Comparison of ENCODE assay signal across 23 cellular contexts in genomic region chr3:101879623-101880284, GRCh38. TPM values are rescaled to one million over a fixed set of nuclear protein-coding genes. Genes with fewer than 3 reads are reported as not detected.
A peak's percentile ranks its signal among the peaks of the same experiment; 100 is the strongest.
DNase-seq lines count a peak whose midpoint lies in the region; ATAC-seq, FAIRE-seq and TF ChIP-seq lines count a peak whose summit lies in the region.
"Had no signal": no experiment of that assay in that cellular context is flagged by ENCODE, and none has a peak within 500 bp of the region (broad histone marks: within the 10 kb centered on the region; RNA-seq: fewer than 3 reads in every experiment).

No MANE protein-coding gene starts in this region.

- H3K9me3 ChIP-seq in BLaER1 (no peaks in the 10 kb centered on the region), IMR-90 (ENCODE audit: control insufficient read depth, insufficient read depth, low read length) (no peaks in the 10 kb centered on the region), PC-3 (ENCODE audit: low read length) (no peaks in the 10 kb centered on the region), HepG2 (ENCODE audit: low read length) (no peaks in the 10 kb centered on the region)
- H3K9me3 ChIP-seq: SJSA1 had no signal

- peak overlapping the region; percentile 27; the same call in 1 of the 2 replicates for H3K4me2 ChIP-seq in BLaER1
- no peak overlapping the region for H3K4me2 ChIP-seq in IMR-90 (ENCODE audit: low read depth, low read length)
- no peak overlapping the region for H3K4me2 ChIP-seq in PC-3 (ENCODE audit: low read length)
- no peak overlapping the region for H3K4me2 ChIP-seq in HepG2 (ENCODE audit: low read depth, low read length)

- no peak overlapping the region for H4K91ac ChIP-seq in IMR-90 (ENCODE audit: insufficient read depth, low read depth, low read length)

- H4K5ac ChIP-seq in IMR-90 (ENCODE audit: low read depth, low read length), result no peak overlapping the region

- H3K9me1 ChIP-seq in IMR-90 (ENCODE audit: insufficient read depth, low read length), result no peaks in the 10 kb centered on the region

- no peak overlapping the region for H3K4ac ChIP-seq in IMR-90 (ENCODE audit: low read depth, low read length)

- no peak overlapping the region for H3K9ac ChIP-seq in BLaER1
- H3K9ac ChIP-seq in IMR-90 (ENCODE audit: low read depth, low read length), result no peak overlapping the region
- H3K9ac ChIP-seq in PC-3 (ENCODE audit: low read length), result no peak overlapping the region
- no peak overlapping the region for H3K9ac ChIP-seq in HepG2 (ENCODE audit: insufficient read depth, low read depth, low read length)

- CTCF ChIA-PET in IMR-90 (lab: Yijun Ruan, JAX), result no interaction called here
- CTCF ChIA-PET in PC-3 (lab: Charles Lee), result no interaction called here
- CTCF ChIA-PET in HepG2 (lab: Yijun Ruan, JAX; ENCODE audit: low intra/inter-chr PET ratio, low total read pairs), result no interaction called here
- CTCF ChIA-PET in activated CD4-positive, alpha-beta T cell treated with anti-CD3 and anti-CD28 coated beads, Interleukin-2, amount 10 ng/mL, durations not matched to agents 7 days and 5 days (lab: Charles Lee), result interaction anchor here (0.7 kb wide), 1 partner anchor 142 kb away, joined by 3 read pairs; no protein-coding TSS in a partner anchor

- H3K27me3 ChIP-seq in BLaER1, result no peaks in the 10 kb centered on the region; the same call in 1 of the 2 replicates
- no peaks in the 10 kb centered on the region for H3K27me3 ChIP-seq in IMR-90 (ENCODE audit: control insufficient read depth, insufficient read depth, low read length)
- no peaks in the 10 kb centered on the region for H3K27me3 ChIP-seq in PC-3 (ENCODE audit: low read length)
- H3K27me3 ChIP-seq in HepG2 (ENCODE audit: control insufficient read depth in 1 of 2, insufficient read depth in 2 of 2, low read length in 2 of 2), result no peaks in the 10 kb centered on the region
- H3K27me3 ChIP-seq: SJSA1 had no signal

- no peaks in the 10 kb centered on the region for H3K27me3 Mint-ChIP-seq in activated CD4-positive, alpha-beta T cell treated with anti-CD3 and anti-CD28 coated beads, Interleukin-2, amount 10 ng/mL, durations not matched to agents 7 days and 5 days
- H3K27me3 Mint-ChIP-seq: activated naive CD8-positive, alpha-beta T cell treated with anti-CD3 and anti-CD28 coated beads, Interleukin-2, amount 10 ng/mL, durations not matched to agents 7 days and 5 days; CD4-positive, alpha-beta T cell; central memory CD8-positive, alpha-beta T cell; type B pancreatic cell had no signal

- WGBS in IMR-90 (ENCODE audit: extremely low coverage in 2 of 2, insufficient read length in 1 of 2), 2 experiments, result no CpG with 5 or more reads among the region's 5 CpGs
- WGBS in HepG2 (ENCODE audit: low lambda C conversion rate), result 27% methylated on average over 5 of the region's 5 CpGs

- no peaks in the 10 kb centered on the region for H3K9me2 ChIP-seq in PC-3 (replicated peaks; ENCODE audit: low read length)

- intact Hi-C loops in IMR-90 (cut with micrococcal nuclease), result no loop called here
- intact Hi-C loops in PC-3 (cut with micrococcal nuclease), result loop anchor here (2.0 kb wide), 1 partner anchor 45 kb away; no protein-coding TSS in a partner anchor
- intact Hi-C loops in HepG2 (cut with micrococcal nuclease; ENCODE audit: unreplicated experiment), result no loop called here

- in situ Hi-C loops in IMR-90 (cut with MboI; ENCODE audit: low sequenced_read_pairs), result no loop called here
- in situ Hi-C loops in HepG2 (cut with HindIII; ENCODE audit: extremely low pct_ligation_motif_present, low pct_unique_long_range_greater_than_20kb), result no loop called here

- H3K23ac ChIP-seq in IMR-90 (ENCODE audit: low read depth, low read length), result no peak overlapping the region

- no peak overlapping the region for H3K27ac Mint-ChIP-seq in activated CD4-positive, alpha-beta T cell treated with anti-CD3 and anti-CD28 coated beads, Interleukin-2, amount 10 ng/mL, durations not matched to agents 7 days and 5 days
- H3K27ac Mint-ChIP-seq: activated naive CD8-positive, alpha-beta T cell treated with anti-CD3 and anti-CD28 coated beads, Interleukin-2, amount 10 ng/mL, durations not matched to agents 7 days and 5 days; CD4-positive, alpha-beta T cell; dendritic cell treated with granulocyte-macrophage colony-stimulating factor and Interleukin-4, amounts not matched to agents 40 ng/mL and 50 ng/mL, for 4 days; type B pancreatic cell had no signal

- H2AK9ac ChIP-seq in IMR-90 (replicated peaks; ENCODE audit: low read depth, low read length, poor library complexity), result no peak overlapping the region

- H3K79me2 ChIP-seq in PC-3 (ENCODE audit: low read length), result no peaks in the 10 kb centered on the region
- no peaks in the 10 kb centered on the region for H3K79me2 ChIP-seq in HepG2 (ENCODE audit: insufficient read depth, low read length)

- H3K4me3 Mint-ChIP-seq in activated CD4-positive, alpha-beta T cell treated with anti-CD3 and anti-CD28 coated beads, Interleukin-2, amount 10 ng/mL, durations not matched to agents 7 days and 5 days, result no peak overlapping the region
- H3K4me3 Mint-ChIP-seq: activated naive CD8-positive, alpha-beta T cell treated with anti-CD3 and anti-CD28 coated beads, Interleukin-2, amount 10 ng/mL, durations not matched to agents 7 days and 5 days; CD4-positive, alpha-beta T cell; central memory CD8-positive, alpha-beta T cell; dendritic cell treated with granulocyte-macrophage colony-stimulating factor and Interleukin-4, amounts not matched to agents 40 ng/mL and 50 ng/mL, for 4 days; neural crest cell; type B pancreatic cell had no signal

- H3K14ac ChIP-seq in IMR-90 (replicated peaks; ENCODE audit: low read depth, low read length), result no peak overlapping the region

- H2AK5ac ChIP-seq in IMR-90 (ENCODE audit: low read depth, low read length), result no peak overlapping the region

- H2BK20ac ChIP-seq in IMR-90 (ENCODE audit: low read depth, low read length), result no peak overlapping the region

- DNase-seq in IMR-90, result no peak
- DNase-seq in PC-3, result no peak
- no peak for DNase-seq in HepG2 (ENCODE audit: low spot score)
- DNase-seq in activated CD4-positive, alpha-beta T cell treated with anti-CD3 and anti-CD28 coated beads, Interleukin-2, amount 10 ng/mL, durations not matched to agents 7 days and 5 days, result no peak
- no peak for DNase-seq in erythroblast (lab: John Stamatoyannopoulos, UW)
- DNase-seq: activated CD4-positive, alpha-beta T cell treated with anti-CD3 and anti-CD28 coated beads for 4 hours; activated CD8-positive, alpha-beta memory T cell treated with anti-CD3 and anti-CD28 coated beads for 24 hours; activated effector memory CD4-positive, alpha-beta T cell treated with anti-CD3 and anti-CD28 coated beads, Interleukin-2, amount 50 U/mL, for 16 hours; activated naive CD8-positive, alpha-beta T cell treated with anti-CD3 and anti-CD28 coated beads, Interleukin-2, amount 10 ng/mL, durations not matched to agents 7 days and 5 days; CD4-positive, alpha-beta T cell; left cardiac atrium; right cardiac atrium; stimulated activated CD4-positive, alpha-beta T cell treated with anti-CD3 and anti-CD28 coated beads, Interleukin-2, amount 100 ng/mL, for 48 hours; T-helper 1 cell had no signal

- no peak overlapping the region for H2BK120ac ChIP-seq in IMR-90 (ENCODE audit: low read depth, low read length)

- dilution Hi-C loops in IMR-90 (cut with HindIII; ENCODE audit: low sequenced_read_pairs, unreplicated experiment), result no loop called here

- H3K9me3 Mint-ChIP-seq in activated CD4-positive, alpha-beta T cell treated with anti-CD3 and anti-CD28 coated beads, Interleukin-2, amount 10 ng/mL, durations not matched to agents 7 days and 5 days, result peaks cover 2% of the 10 kb centered on the region
- H3K9me3 Mint-ChIP-seq: CD4-positive, alpha-beta T cell; central memory CD8-positive, alpha-beta T cell; dendritic cell treated with granulocyte-macrophage colony-stimulating factor and Interleukin-4, amounts not matched to agents 40 ng/mL and 50 ng/mL, for 4 days had no signal

- no peak overlapping the region for H2BK15ac ChIP-seq in IMR-90 (ENCODE audit: low read depth, low read length)

- H3K27ac ChIP-seq in BLaER1 (no peak overlapping the region), IMR-90 (ENCODE audit: insufficient read depth, low read length) (no peak overlapping the region), PC-3 (ENCODE audit: low read length) (peak overlapping the region; percentile 47; the same call in 1 of the 2 replicates), HepG2 (ENCODE audit: extremely low read length, insufficient read depth, low read length) (no peak overlapping the region)
- H3K27ac ChIP-seq: SJSA1 had no signal

- no peak for FAIRE-seq in HepG2 (lab: Jason Lieb, UNC)
- FAIRE-seq: D721Med, frontal cortex had no signal

- H3K56ac ChIP-seq in IMR-90 (ENCODE audit: extremely low read depth, insufficient read depth, low read length), result no peak overlapping the region

- POLR2A ChIA-PET in IMR-90 (lab: Charles Lee; ENCODE audit: unreplicated experiment), result no interaction called here
- POLR2A ChIA-PET in PC-3 (lab: Charles Lee; ENCODE audit: unreplicated experiment), result no interaction called here
- POLR2A ChIA-PET in HepG2 (lab: Yijun Ruan, JAX), result no interaction called here
- POLR2A ChIA-PET in activated CD4-positive, alpha-beta T cell treated with anti-CD3 and anti-CD28 coated beads, Interleukin-2, amount 10 ng/mL, durations not matched to agents 7 days and 5 days (lab: Charles Lee), result no interaction called here

- TF ChIP-seq POLR2A in IMR-90 (IDR thresholded peaks at IDR 0.05; ENCODE audit: low read depth, low read length) (no peak), HepG2 (IDR thresholded peaks at IDR 0.05; ENCODE audit: insufficient read depth in 1 of 2, low read depth in 2 of 2, low read length in 2 of 2) (no peak), erythroblast (IDR thresholded peaks at IDR 0.05; ENCODE audit: low read length) (no peak)

- H2AFZ ChIP-seq in IMR-90 (replicated peaks; ENCODE audit: low read length, poor library complexity) (no peak overlapping the region), PC-3 (ENCODE audit: low read length) (no peak overlapping the region), HepG2 (ENCODE audit: low read length) (no peak overlapping the region)

- no peak overlapping the region for H3K18ac ChIP-seq in IMR-90 (ENCODE audit: low read depth, low read length)

- H3K36me3 ChIP-seq in BLaER1 (no peaks in the 10 kb centered on the region), IMR-90 (ENCODE audit: control insufficient read depth, insufficient read depth, low read length) (no peaks in the 10 kb centered on the region), PC-3 (ENCODE audit: low read depth, low read length) (no peaks in the 10 kb centered on the region), HepG2 (replicated peaks in 1 of 2; ENCODE audit: control insufficient read depth in 1 of 2, insufficient read depth in 2 of 2, low read length in 2 of 2) (no peaks in the 10 kb centered on the region)
- H3K36me3 ChIP-seq: SJSA1 had no signal

- H4K8ac ChIP-seq in IMR-90 (ENCODE audit: low read depth in 2 of 2, low read length in 2 of 2), result no peak overlapping the region

- H3K36me3 Mint-ChIP-seq in activated CD4-positive, alpha-beta T cell treated with anti-CD3 and anti-CD28 coated beads, Interleukin-2, amount 10 ng/mL, durations not matched to agents 7 days and 5 days (ENCODE audit: low read depth), result no peaks in the 10 kb centered on the region
- H3K36me3 Mint-ChIP-seq: type B pancreatic cell had no signal

- TF ChIP-seq RAD21 in IMR-90 (IDR thresholded peaks at IDR 0.05; ENCODE audit: low read length) (no peak), HepG2 (CRISPR knock-in tag; IDR thresholded peaks at IDR 0.05) (no peak)

- TF ChIP-seq CTCF in IMR-90 (conservative IDR thresholded peaks at IDR 0.05; ENCODE audit: low read depth, low read length) (no peak), PC-3 (conservative IDR thresholded peaks at IDR 0.05; ENCODE audit: low read depth, low read length) (no peak), HepG2 (CRISPR knock-in tag; IDR thresholded peaks at IDR 0.05) (no peak)

- ATAC-seq in IMR-90 (ENCODE audit: low read depth), result no peak
- ATAC-seq in PC-3, result no peak
- ATAC-seq in HepG2, result no peak
- no peak for ATAC-seq in GM18858 (IDR thresholded peaks at IDR 0.05; ENCODE audit: unreplicated experiment)
- ATAC-seq: left cardiac atrium, right cardiac atrium had no signal

- no peaks in the 10 kb centered on the region for H3F3A ChIP-seq in PC-3 (ENCODE audit: low read length, unreplicated experiment)

- H3K4me1 ChIP-seq in BLaER1 (peaks cover 11% of the 10 kb centered on the region; the same call in 1 of the 2 replicates), IMR-90 (ENCODE audit: control insufficient read depth, insufficient read depth, low read length) (no peaks in the 10 kb centered on the region), PC-3 (ENCODE audit: insufficient read depth, low read length) (peaks cover 26% of the 10 kb centered on the region), HepG2 (ENCODE audit: insufficient read depth, low read length) (peaks cover 31% of the 10 kb centered on the region)
- H3K4me1 ChIP-seq: SJSA1 had no signal

- no peak for TF ChIP-seq EP300 in HepG2 (IDR thresholded peaks at IDR 0.05; ENCODE audit: low read depth in 2 of 2, low read length in 2 of 2)
- no peak for TF ChIP-seq EP300 in HepG2 (CRISPR knock-in tag; IDR thresholded peaks at IDR 0.05; ENCODE audit: borderline replicate concordance)

- BruUV-seq in IMR-90 (replicated peaks; lab: Mats Ljungman, UMichigan) (no TSS peak), PC-3 (replicated peaks; lab: Mats Ljungman, UMichigan) (no TSS peak), HepG2 (replicated peaks; lab: Mats Ljungman, UMichigan) (no TSS peak)

- no peaks in the 10 kb centered on the region for H3K4me1 Mint-ChIP-seq in activated CD4-positive, alpha-beta T cell treated with anti-CD3 and anti-CD28 coated beads, Interleukin-2, amount 10 ng/mL, durations not matched to agents 7 days and 5 days
- H3K4me1 Mint-ChIP-seq: central memory CD8-positive, alpha-beta T cell; neural crest cell had no signal

- H4K20me1 ChIP-seq in BLaER1, result no peaks in the 10 kb centered on the region
- no peaks in the 10 kb centered on the region for H4K20me1 ChIP-seq in IMR-90 (ENCODE audit: insufficient read depth, low read length)
- no peaks in the 10 kb centered on the region for H4K20me1 ChIP-seq in PC-3 (ENCODE audit: low read length)
- no peaks in the 10 kb centered on the region for H4K20me1 ChIP-seq in HepG2 (ENCODE audit: insufficient read depth, low read length)

- no peak overlapping the region for H2BK5ac ChIP-seq in IMR-90 (ENCODE audit: low read depth, low read length, poor library complexity, severe bottlenecking)

- no peaks in the 10 kb centered on the region for H3K79me1 ChIP-seq in IMR-90 (ENCODE audit: low read depth in 1 of 2, low read length in 2 of 2)

- H3K4me3 ChIP-seq in BLaER1 (no peak overlapping the region), IMR-90 (ENCODE audit: insufficient read depth, low read depth, low read length) (no peak overlapping the region), PC-3 (ENCODE audit: low read length) (no peak overlapping the region), HepG2 (replicated peaks in 1 of 3; ENCODE audit: insufficient read depth in 1 of 3, low read depth in 2 of 3, low read length in 3 of 3) (no peak overlapping the region)
- H3K4me3 ChIP-seq: SJSA1 had no signal

RNA-seq across cellular contexts. Expression of gene NFKBIZ, which starts 30.4 kb away (rescaled TPM):
- total RNA-seq in IMR-90 (2012; rRNA removed) (35.0 and 43.0 TPM in 2 replicates), PC-3 (2014; rRNA removed) (63.0 and 70.2 TPM in 2 replicates), HepG2 (2016; rRNA removed; fragmentation: Illumina TruSeq; extraction: Trizol) (5.5 and 25.9 TPM in 2 replicates)
- polyA plus RNA-seq in IMR-90 (2012; rRNA removed) (40.9 and 56.2 TPM in 2 replicates), HepG2 (2011; rRNA removed) (60.6 and 64.4 TPM in 2 replicates)
- polyA plus RNA-seq in IMR-90 (2012; cell fraction: cytosol; rRNA removed), result 42.6 and 52.3 TPM in 2 replicates
- 482 and 691 TPM in 2 replicates for polyA plus RNA-seq in IMR-90 (2012; cell fraction: nucleus; rRNA removed; ENCODE audit: low replicate concordance)
- 2.7 and 3.1 TPM in 2 replicates for total RNA-seq in HepG2 (2016; cell fraction: cytosol; rRNA removed; fragmentation: Illumina TruSeq; extraction: Trizol; ENCODE audit: low read depth)
- total RNA-seq in HepG2 (2016; cell fraction: insoluble cytoplasmic fraction; rRNA removed; fragmentation: Illumina TruSeq; extraction: Trizol), result 5.7 and 27.3 TPM in 2 replicates
- total RNA-seq in HepG2 (2016; cell fraction: membrane; rRNA removed; fragmentation: Illumina TruSeq; extraction: Trizol), result 4.4 and 4.9 TPM in 2 replicates
- 68.6 TPM in 2 replicates for total RNA-seq in HepG2 (2016; cell fraction: nucleus; rRNA removed; fragmentation: Illumina TruSeq; extraction: Trizol)
- 15.1 and 18.0 TPM in 2 replicates for polyA plus RNA-seq in HepG2 (2011; cell fraction: cytosol; rRNA removed)
- polyA plus RNA-seq in HepG2 (2011; cell fraction: nucleus; rRNA removed), result 119 and 131 TPM in 2 replicates
- 6.7 and 12.3 TPM in 2 replicates for polyA plus RNA-seq in HepG2 (2012)
- polyA plus RNA-seq in HepG2 (2016; cell fraction: cytosol; fragmentation: Illumina TruSeq; extraction: Trizol; ENCODE audit: low read depth), result 1.2 and 1.6 TPM in 2 replicates
- polyA plus RNA-seq in HepG2 (2016; cell fraction: insoluble cytoplasmic fraction; fragmentation: Illumina TruSeq; extraction: Trizol; ENCODE audit: low read depth), result 3.7 and 4.3 TPM in 2 replicates
- polyA plus RNA-seq in HepG2 (2016; cell fraction: membrane; fragmentation: Illumina TruSeq; extraction: Trizol; ENCODE audit: low read depth), result 1.9 and 2.3 TPM in 2 replicates
- 93.3 and 117 TPM in 2 replicates for polyA plus RNA-seq in HepG2 (2016; cell fraction: nucleus; fragmentation: Illumina TruSeq; extraction: Trizol; ENCODE audit: insufficient read depth, low read depth)
- polyA minus RNA-seq in HepG2 (2011; rRNA and poly(A)+ RNA removed; ENCODE audit: low replicate concordance), result 12.8 and 49.4 TPM in 2 replicates
- polyA minus RNA-seq in HepG2 (2011; cell fraction: cytosol; rRNA and poly(A)+ RNA removed), result 11.4 and 16.5 TPM in 2 replicates
- 170 and 306 TPM in 2 replicates for polyA minus RNA-seq in HepG2 (2011; cell fraction: nucleus; rRNA and poly(A)+ RNA removed)
- 10 to 100 TPM; 33.7 to 37.7 TPM for total RNA-seq in activated CD4-positive, alpha-beta T cell treated with anti-CD3 and anti-CD28 coated beads, Interleukin-2, amount 10 ng/mL, durations not matched to agents 7 days and 5 days
